Comparison of ENCODE assay signal across 12 cellular contexts in genomic region chr2:232432598-232433184, GRCh38.
DNase-seq lines count a peak whose midpoint lies in the region; ATAC-seq and TF ChIP-seq lines count a peak whose summit lies in the region.
"Had no signal": no experiment of that assay in that cellular context is flagged by ENCODE, and none has a peak within 500 bp of the region (broad histone marks: within the 10 kb centered on the region; RNA-seq: fewer than 3 reads in every experiment).

No MANE protein-coding gene starts in this region.

- H3K27ac ChIP-seq in 22Rv1, result no peak overlapping the region

- DNase-seq in islet precursor cell, result peak; percentile 89
- DNase-seq in midbrain (lab: John Stamatoyannopoulos, UW), result no peak
- no peak for DNase-seq in NCI-H510A treated with DMSO at 0.1 percent for 48 hours (lab: John Stamatoyannopoulos, UW)
- DNase-seq in glomerular visceral epithelial cell (ENCODE audit: extremely low spot score), result no peak
- DNase-seq: BE2C, NCI-H1048, NCI-H69, right cardiac atrium had no signal

- peak; percentile 15; the same call in 1 of the 2 replicates for TF ChIP-seq CTCF in 22Rv1 (IDR thresholded peaks at IDR 0.05)
- TF ChIP-seq CTCF in GM12874 (IDR thresholded peaks at IDR 0.05; ENCODE audit: insufficient read depth, low read depth, low read length), result 0 out of 2 replicates have a peak, but pooled peaks have one; percentile 1

- ATAC-seq in SK-N-SH treated with all-trans-retinoic acid at 6 μM for 48 hours, result peak; percentile 63
- ATAC-seq in HG02840 (IDR thresholded peaks at IDR 0.05; ENCODE audit: low FRiP score, unreplicated experiment), result no peak

TF ChIP-seq in SK-N-SH treated with all-trans-retinoic acid at 6 μM for 48 hours, 23 proteins besides CTCF, POLR2A, EP300 and RAD21:
- TF ChIP-seq PATZ1 (CRISPR knock-in tag; IDR thresholded peaks at IDR 0.05; ENCODE audit: borderline replicate concordance) (no peak), TSHZ2 (CRISPR knock-in tag; IDR thresholded peaks at IDR 0.05) (no peak), BACH2 (CRISPR knock-in tag; IDR thresholded peaks at IDR 0.05; ENCODE audit: borderline replicate concordance) (no peak), ZNF565 (CRISPR knock-in tag; conservative IDR thresholded peaks at IDR 0.05; ENCODE audit: low read depth) (no peak), TCF4 (CRISPR knock-in tag; IDR thresholded peaks at IDR 0.05; ENCODE audit: borderline replicate concordance) (no peak), CREB5 (CRISPR knock-in tag; IDR thresholded peaks at IDR 0.05; ENCODE audit: low read depth) (no peak), TOX (CRISPR knock-in tag; IDR thresholded peaks at IDR 0.05; ENCODE audit: borderline replicate concordance) (no peak), ISL1 (CRISPR knock-in tag; IDR thresholded peaks at IDR 0.05) (no peak), POU6F1 (CRISPR knock-in tag; IDR thresholded peaks at IDR 0.05; ENCODE audit: borderline replicate concordance, low read depth) (no peak), ARNTL (CRISPR knock-in tag; IDR thresholded peaks at IDR 0.05; ENCODE audit: borderline replicate concordance, low read depth) (no peak), GLIS3 (CRISPR knock-in tag; IDR thresholded peaks at IDR 0.05) (no peak)
